ENCODE assay signal across 1 cellular context in genomic region chr12:25264015-25264582, GRCh38.
TF ChIP-seq lines count a peak whose summit lies in the region.

No MANE protein-coding gene starts in this region.

TF ChIP-seq in WTC11, 78 proteins besides CTCF, POLR2A, EP300 and RAD21 (continued from another document):
- TF ChIP-seq, protein P1, sequence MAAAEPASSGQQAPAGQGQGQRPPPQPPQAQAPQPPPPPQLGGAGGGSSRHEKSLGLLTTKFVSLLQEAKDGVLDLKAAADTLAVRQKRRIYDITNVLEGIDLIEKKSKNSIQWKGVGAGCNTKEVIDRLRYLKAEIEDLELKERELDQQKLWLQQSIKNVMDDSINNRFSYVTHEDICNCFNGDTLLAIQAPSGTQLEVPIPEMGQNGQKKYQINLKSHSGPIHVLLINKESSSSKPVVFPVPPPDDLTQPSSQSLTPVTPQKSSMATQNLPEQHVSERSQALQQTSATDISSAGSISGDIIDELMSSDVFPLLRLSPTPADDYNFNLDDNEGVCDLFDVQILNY (CRISPR knock-in tag; IDR thresholded peaks at IDR 0.05), result no peak
